Comparison of ENCODE assay signal across 19 cellular contexts in genomic region chr11:44468338-44468988, GRCh38.
"Had no signal": no experiment of that assay in that cellular context is flagged by ENCODE, and none has a peak within 500 bp of the region (broad histone marks: within the 10 kb centered on the region; RNA-seq: fewer than 3 reads in every experiment).

No MANE protein-coding gene starts in this region.

- H3K36me3 ChIP-seq: SJSA1 had no signal

- H3K4me1 ChIP-seq: SJSA1 had no signal

- ATAC-seq: Panc1, PC-3 had no signal

- H3K27me3 ChIP-seq: SJSA1 had no signal

- H3K27ac ChIP-seq: RWPE1, SJSA1, SK-N-MC had no signal

- DNase-seq: KBM-7, MV-4-11, NCI-H1048, NCI-H1105, NCI-H1436 treated with DMSO at 0.1 percent for 48 hours, NCI-H1694, NCI-H187 treated with DMSO at 0.1 percent for 48 hours, NCI-H2029 treated with DMSO at 0.1 percent for 48 hours, NCI-H2171 treated with DMSO at 0.1 percent for 48 hours, NCI-H345, NCI-H510A, NCI-H524 treated with DMSO at 0.1 percent for 48 hours, NCI-H774, PC-3, SIG-M5 had no signal

- H3K4me3 ChIP-seq: SJSA1, SK-N-MC had no signal
